Comparison of ENCODE assay signal across 8 cellular contexts in the genomic region with DNA sequence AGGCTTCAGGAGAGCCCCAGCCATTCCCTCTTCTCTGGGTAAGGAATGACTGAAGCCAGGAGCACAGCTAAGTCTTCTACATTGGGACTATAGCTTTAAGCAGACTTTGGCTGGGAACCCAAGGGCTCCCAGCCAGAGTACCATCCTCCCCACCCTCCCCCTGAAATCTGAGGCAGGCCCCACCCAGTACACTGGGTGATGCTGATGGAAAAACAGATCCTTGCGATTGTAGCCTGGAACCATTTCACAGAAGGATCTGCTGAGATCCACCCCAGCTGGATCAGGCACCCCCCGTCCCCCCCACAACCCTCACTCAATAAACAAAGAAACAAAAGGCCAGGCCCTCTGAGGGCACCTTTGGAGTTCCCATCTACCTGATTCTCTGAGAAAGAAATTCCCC.
A peak's percentile ranks its signal among the peaks of the same experiment; 100 is the strongest.
DNase-seq lines count a peak whose midpoint lies in the region; ATAC-seq and TF ChIP-seq lines count a peak whose summit lies in the region.

No MANE protein-coding gene starts in this region.

- H3K79me2 ChIP-seq in parathyroid adenoma: peaks cover 42% of the 10 kb centered on the region

- H3K9me3 ChIP-seq in NT2/D1 (ENCODE audit: insufficient read depth, low read length) (no peaks in the 10 kb centered on the region), parathyroid adenoma (ENCODE audit: control insufficient read depth, low read length) (no peaks in the 10 kb centered on the region)

- TF ChIP-seq CTCF in C4-2B (conservative IDR thresholded peaks at IDR 0.05) (no peak), parathyroid adenoma (IDR thresholded peaks at IDR 0.05) (no peak)

- H3K4me1 ChIP-seq in NT2/D1 (ENCODE audit: insufficient read depth, insufficient read length) (peaks cover 20% of the 10 kb centered on the region), parathyroid adenoma (peaks cover 30% of the 10 kb centered on the region)

- peak overlapping the region; percentile 88 for H3K4me2 ChIP-seq in parathyroid adenoma (ENCODE audit: low read length)

- no peak for DNase-seq in NT2/D1 (ENCODE audit: low read depth, low spot score)
- DNase-seq in fibroblast of peridontal ligament (ENCODE audit: extremely low read depth): peak; percentile 82
- no peak for DNase-seq in activated CD4-positive, alpha-beta T cell treated with anti-CD3 and anti-CD28 coated beads for 1 hour

- H3K36me3 ChIP-seq in NT2/D1 (ENCODE audit: insufficient read depth, insufficient read length, low read length): peaks cover 17% of the 10 kb centered on the region
- no peaks in the 10 kb centered on the region for H3K36me3 ChIP-seq in parathyroid adenoma (ENCODE audit: control insufficient read depth, insufficient read depth, low read length)

- H3K9ac ChIP-seq in NT2/D1 (ENCODE audit: insufficient read length, low read depth) (peak overlapping the region; percentile 8), parathyroid adenoma (no peak overlapping the region)

- H3K4me3 ChIP-seq in NT2/D1 (ENCODE audit: insufficient read length, low read depth) (no peak overlapping the region), parathyroid adenoma (ENCODE audit: low read depth, low read length) (peak overlapping the region; percentile 80)

- no peaks in the 10 kb centered on the region for H3K27me3 ChIP-seq in NT2/D1 (ENCODE audit: insufficient read depth, insufficient read length)
- no peaks in the 10 kb centered on the region for H3K27me3 ChIP-seq in parathyroid adenoma (ENCODE audit: control insufficient read depth, insufficient read depth, low read length)

- no peak overlapping the region for H2AFZ ChIP-seq in parathyroid adenoma

- ATAC-seq in GM21723 (IDR thresholded peaks at IDR 0.05; ENCODE audit: unreplicated experiment): no peak
- no peak for ATAC-seq in HG03139 (IDR thresholded peaks at IDR 0.05; ENCODE audit: unreplicated experiment)
- no peak for ATAC-seq in HG03460 (IDR thresholded peaks at IDR 0.05; ENCODE audit: unreplicated experiment)

- H3K27ac ChIP-seq in C4-2B (peak overlapping the region; percentile 97), parathyroid adenoma (peak overlapping the region; percentile 99)
